ENCODE assay signal across 8 cellular contexts in genomic region chr19:495440-496332, GRCh38. TPM values are rescaled to one million over a fixed set of nuclear protein-coding genes. Genes with fewer than 3 reads are reported as not detected.
DNase-seq lines count a peak whose midpoint lies in the region; ATAC-seq and TF ChIP-seq lines count a peak whose summit lies in the region.

No MANE protein-coding gene starts in this region.

- DNase-seq in AG08395 (ENCODE audit: low spot score) (peak; percentile 37), GM13977 (ENCODE audit: low spot score) (no peak), T-helper 2 cell (peak in 3 of 5 experiments; percentile 30 to 53 (median 36)), choroid plexus epithelial cell (ENCODE audit: low read depth) (no peak), mucosa of gallbladder (ENCODE audit: low spot score) (no peak)
- DNase-seq in naive thymus-derived CD4-positive, alpha-beta T cell = peak in 7 of 9 donors; percentile 21 to 64 (median 47)

- peak overlapping the region in 1 of 10 donors; percentile 59 for H3K4me3 Mint-ChIP-seq in naive thymus-derived CD4-positive, alpha-beta T cell

- H3K27ac Mint-ChIP-seq in naive thymus-derived CD4-positive, alpha-beta T cell = no peak overlapping the region

- H3K9me3 Mint-ChIP-seq in naive thymus-derived CD4-positive, alpha-beta T cell = no peaks in the 10 kb centered on the region

- H3K27ac ChIP-seq in naive thymus-derived CD4-positive, alpha-beta T cell (ENCODE audit: low read depth, low read length) = no peak overlapping the region

- POLR2A ChIA-PET in naive thymus-derived CD4-positive, alpha-beta T cell (lab: Charles Lee) = interaction anchor here (0.9 to 1.8 kb wide), 3 partner anchors 9 to 16 kb away, joined by 5 to 8 read pairs (median 6); no protein-coding TSS in a partner anchor

- peaks cover 3 to 13% (median 9%) of the 10 kb centered on the region in 7 donors for H3K4me1 Mint-ChIP-seq in naive thymus-derived CD4-positive, alpha-beta T cell

- peaks cover 0 to 10% (median 0%) of the 10 kb centered on the region in 5 donors for H3K36me3 Mint-ChIP-seq in naive thymus-derived CD4-positive, alpha-beta T cell

- ATAC-seq in naive thymus-derived CD4-positive, alpha-beta T cell = peak; percentile 72
- no peak for ATAC-seq in HG03442 (IDR thresholded peaks at IDR 0.05; ENCODE audit: unreplicated experiment)
- no peak for ATAC-seq in HG02840 (IDR thresholded peaks at IDR 0.05; ENCODE audit: low FRiP score, unreplicated experiment)

- H3K4me3 ChIP-seq in choroid plexus epithelial cell (ENCODE audit: low read depth, low read length) = no peak overlapping the region
- no peak overlapping the region for H3K4me3 ChIP-seq in naive thymus-derived CD4-positive, alpha-beta T cell (ENCODE audit: low read length)

- peaks cover 0 to 6% of the 10 kb centered on the region in 2 donors for H3K27me3 ChIP-seq in naive thymus-derived CD4-positive, alpha-beta T cell (ENCODE audit: control insufficient read depth in 2 of 2, insufficient read depth in 2 of 2, low read length in 2 of 2)

- intact Hi-C loops in naive thymus-derived CD4-positive, alpha-beta T cell (cut with micrococcal nuclease) = loop anchor here in 1 of 2 donors (1.0 kb wide), 1 partner anchor 11 kb away; no protein-coding TSS in a partner anchor

- H3K4me1 ChIP-seq in naive thymus-derived CD4-positive, alpha-beta T cell (ENCODE audit: control insufficient read depth in 2 of 2, insufficient read depth in 2 of 2, low read length in 2 of 2) = peaks cover 0 to 8% of the 10 kb centered on the region in 2 donors

- in situ Hi-C loops in GM13977 (cut with MboI; ENCODE audit: low pct_unique_long_range_greater_than_20kb, low sequenced_read_pairs, unreplicated experiment) = no loop called here

- TF ChIP-seq CTCF in GM13977 (IDR thresholded peaks at IDR 0.05; ENCODE audit: extremely low read depth, insufficient read depth, missing control alignments) (peak; percentile 64), choroid plexus epithelial cell (conservative IDR thresholded peaks at IDR 0.05; ENCODE audit: low read depth, low read length) (peak; percentile 70)

- no peaks in the 10 kb centered on the region for H3K9me3 ChIP-seq in naive thymus-derived CD4-positive, alpha-beta T cell (ENCODE audit: control insufficient read depth in 2 of 3, low read length in 3 of 3)

- no peaks in the 10 kb centered on the region for H3K36me3 ChIP-seq in naive thymus-derived CD4-positive, alpha-beta T cell (ENCODE audit: control insufficient read depth in 2 of 3, insufficient read depth in 3 of 3, low read length in 3 of 3)

- peaks cover 6 to 23% (median 8%) of the 10 kb centered on the region in 5 donors for H3K27me3 Mint-ChIP-seq in naive thymus-derived CD4-positive, alpha-beta T cell

- CTCF ChIA-PET in naive thymus-derived CD4-positive, alpha-beta T cell (lab: Charles Lee) = interaction anchor here (1.7 kb wide), 1 partner anchor 11 kb away, joined by 8 read pairs; no protein-coding TSS in a partner anchor

RNA-seq across cellular contexts. Expression of gene MADCAM1, which starts 0.6 kb away (rescaled TPM):
- 1 to 10 TPM in 2 of 5 experiments, under 1 TPM in 2, not detected in 1; 0.24 to 1.8 (median 0.83) TPM for total RNA-seq in naive thymus-derived CD4-positive, alpha-beta T cell
- polyA plus RNA-seq in naive thymus-derived CD4-positive, alpha-beta T cell = under 1 TPM in 1 of 2 donors, not detected in 1; 0.12 TPM
- total RNA-seq in mucosa of gallbladder = 5.8 TPM

RNA-seq across cellular contexts. Expression of gene TPGS1, which starts 11.6 kb away (rescaled TPM):
- total RNA-seq in naive thymus-derived CD4-positive, alpha-beta T cell = 10 to 100 TPM; 21.6 to 34.5 (median 22.7) TPM
- polyA plus RNA-seq in naive thymus-derived CD4-positive, alpha-beta T cell = 10 to 100 TPM; 24.2 to 36.4 TPM
- total RNA-seq in mucosa of gallbladder = 33.8 TPM

RNA-seq across cellular contexts. Expression of gene SHC2, which starts 34.9 kb away (rescaled TPM):
- total RNA-seq in naive thymus-derived CD4-positive, alpha-beta T cell = 1 to 10 TPM in 2 of 5 experiments, under 1 TPM in 1, not detected in 2; 0.82 to 2.3 (median 2.1) TPM
- polyA plus RNA-seq in naive thymus-derived CD4-positive, alpha-beta T cell = not detected
- total RNA-seq in mucosa of gallbladder = 139 TPM

RNA-seq across cellular contexts. Expression of gene CDC34, which starts 35.9 kb away (rescaled TPM):
- total RNA-seq in naive thymus-derived CD4-positive, alpha-beta T cell = 10 to 100 TPM; 39.0 to 47.3 (median 45.8) TPM
- polyA plus RNA-seq in naive thymus-derived CD4-positive, alpha-beta T cell = 10 to 100 TPM; 20.4 to 41.4 TPM
- total RNA-seq in mucosa of gallbladder = 53.3 TPM

RNA-seq across cellular contexts. Expression of gene GZMM, which starts 48.2 kb away (rescaled TPM):
- 10 to 100 TPM; 30.0 to 81.4 (median 67.8) TPM for total RNA-seq in naive thymus-derived CD4-positive, alpha-beta T cell
- 100 to 1,000 TPM; 138 to 181 TPM for polyA plus RNA-seq in naive thymus-derived CD4-positive, alpha-beta T cell
- total RNA-seq in mucosa of gallbladder = 2.7 TPM

Comparison
In these comparisons a context has a peak if more than half of its experiments do, and no peak if none do; other contexts are left out.
1. DNase-seq: peak in AG08395 (single experiment), T-helper 2 cell (3 of 5) and naive thymus-derived CD4-positive, alpha-beta T cell (7 of 9); none in GM13977 (single experiment), choroid plexus epithelial cell (single experiment) and mucosa of gallbladder (single experiment).
2. RNA of gene SHC2, which starts 34.9 kb away (total RNA-seq): 139 TPM in mucosa of gallbladder (single experiment); 0.82 to 2.3 TPM in naive thymus-derived CD4-positive, alpha-beta T cell; every median in the first group is over 10 times any median in the second.